Comparison of ENCODE assay signal across 24 cellular contexts in the genomic region with DNA sequence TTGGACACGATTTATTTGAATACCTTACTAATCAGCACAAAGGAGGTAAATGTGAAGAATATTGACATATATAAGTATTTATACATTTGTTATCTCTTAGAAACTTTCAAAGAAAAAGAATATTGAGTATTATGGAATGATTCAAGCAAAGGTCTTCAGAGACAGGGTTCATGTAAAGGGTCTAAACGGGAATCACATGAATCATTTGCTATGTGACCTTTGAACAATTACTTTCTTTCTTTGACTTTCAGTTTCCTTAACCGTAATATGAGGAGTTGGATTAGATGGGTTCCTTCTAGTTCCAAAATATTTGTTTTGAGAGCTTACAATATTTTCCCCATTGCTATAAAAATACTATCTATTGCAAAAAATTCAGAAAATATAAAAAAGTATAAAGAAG.
"Had no signal": no experiment of that assay in that cellular context is flagged by ENCODE, and none has a peak within 500 bp of the region (broad histone marks: within the 10 kb centered on the region; RNA-seq: fewer than 3 reads in every experiment).

No MANE protein-coding gene starts in this region.

- H3K27me3 ChIP-seq: left lung, neural progenitor cell, tibial artery, upper lobe of left lung, uterus had no signal

- FAIRE-seq: islet of Langerhans had no signal

- H3K36me3 Mint-ChIP-seq: memory B cell; mesothelial cell of epicardium; natural killer cell treated with Interleukin-12 subunit alpha and Interleukin-12 subunit beta and Interleukin-15 and Interleukin-18, amount 100 ng/mL, for 72 hours; neural progenitor cell; stimulated activated memory B cell treated with anti-CD40 and anti-IgM and Interleukin-4, amounts not matched to agents 10 μg/mL and 1 μg/mL and 100 μg/mL, for 72 hours had no signal

- H3K4me1 ChIP-seq: left lung, lower lobe of right lung, neural progenitor cell, upper lobe of left lung, uterus had no signal

- DNase-seq: cerebellar nuclear complex; effector CD4-positive, alpha-beta T cell; endodermal cell; foreskin melanocyte; head of caudate nucleus; hippocampal formation; left lung; lower lobe of right lung; nucleus accumbens; posterior cingulate gyrus; stimulated activated CD4-positive, alpha-beta T cell treated with anti-CD3 and anti-CD28 coated beads, Interleukin-4, amount 100 ng/mL, for 1 hour; stimulated activated CD8-positive, alpha-beta memory T cell treated with anti-CD3 and anti-CD28 coated beads, Interleukin-4, amount 100 ng/mL, for 48 hours; tibial artery; upper lobe of left lung; uterus had no signal

- H3K4me1 Mint-ChIP-seq: endodermal cell; memory B cell; stimulated activated memory B cell treated with anti-CD40 and anti-IgM and Interleukin-4, amounts not matched to agents 10 μg/mL and 1 μg/mL and 100 μg/mL, for 72 hours had no signal

- H3K27ac ChIP-seq: coronary artery, left lung, lower lobe of right lung, neural progenitor cell, tibial artery, upper lobe of left lung had no signal

- H3K9me3 ChIP-seq: left lung, lower lobe of right lung, tibial artery, upper lobe of left lung, uterus had no signal

- H3K4me3 ChIP-seq: coronary artery, left lung, lower lobe of right lung, neural progenitor cell, smooth muscle cell, tibial artery, upper lobe of left lung, uterus had no signal

- H3K4me2 ChIP-seq: neural progenitor cell, smooth muscle cell had no signal

- H3K9me3 Mint-ChIP-seq: endodermal cell; memory B cell; mesothelial cell of epicardium; neural progenitor cell; stimulated activated memory B cell treated with anti-CD40 and anti-IgM and Interleukin-4, amounts not matched to agents 10 μg/mL and 1 μg/mL and 100 μg/mL, for 72 hours; stimulated activated naive CD8-positive, alpha-beta T cell treated with anti-CD3 and anti-CD28 coated beads, Interleukin-15, Interleukin-2, amounts not matched to agents 100 ng/mL and 50 ng/mL, for 24 hours had no signal

- H3K27ac Mint-ChIP-seq: endodermal cell; memory B cell; mesothelial cell of epicardium; natural killer cell treated with Interleukin-12 subunit alpha and Interleukin-12 subunit beta and Interleukin-15 and Interleukin-18, amount 100 ng/mL, for 72 hours; neural progenitor cell; stimulated activated memory B cell treated with anti-CD40 and anti-IgM and Interleukin-4, amounts not matched to agents 10 μg/mL and 1 μg/mL and 100 μg/mL, for 72 hours; stimulated activated naive CD8-positive, alpha-beta T cell treated with anti-CD3 and anti-CD28 coated beads, Interleukin-15, Interleukin-2, amounts not matched to agents 100 ng/mL and 50 ng/mL, for 24 hours had no signal

- H3K4me3 Mint-ChIP-seq: endodermal cell; memory B cell; mesothelial cell of epicardium; natural killer cell treated with Interleukin-12 subunit alpha and Interleukin-12 subunit beta and Interleukin-15 and Interleukin-18, amount 100 ng/mL, for 72 hours; neural progenitor cell; stimulated activated memory B cell treated with anti-CD40 and anti-IgM and Interleukin-4, amounts not matched to agents 10 μg/mL and 1 μg/mL and 100 μg/mL, for 72 hours; stimulated activated naive CD8-positive, alpha-beta T cell treated with anti-CD3 and anti-CD28 coated beads, Interleukin-15, Interleukin-2, amounts not matched to agents 100 ng/mL and 50 ng/mL, for 24 hours had no signal

- ATAC-seq: left lung; lower lobe of right lung; natural killer cell treated with Interleukin-12 subunit alpha and Interleukin-12 subunit beta and Interleukin-15 and Interleukin-18, amount 100 ng/mL, for 72 hours; stimulated activated memory B cell treated with anti-CD40 and anti-IgM and Interleukin-4, amounts not matched to agents 10 μg/mL and 1 μg/mL and 100 μg/mL, for 72 hours had no signal

- H3K36me3 ChIP-seq: left lung, lower lobe of right lung, neural progenitor cell, tibial artery, upper lobe of left lung, uterus had no signal

- H2AFZ ChIP-seq: neural progenitor cell had no signal
